In genomic region chr15:40843183-40843884, GRCh38 we compare ENCODE assay signal across 9 cellular contexts. TPM values are rescaled to one million over a fixed set of nuclear protein-coding genes. Genes with fewer than 3 reads are reported as not detected.
A peak's percentile ranks its signal among the peaks of the same experiment; 100 is the strongest.
DNase-seq lines count a peak whose midpoint lies in the region; ATAC-seq lines count a peak whose summit lies in the region.
"Had no signal": no experiment of that assay in that cellular context is flagged by ENCODE, and none has a peak within 500 bp of the region (broad histone marks: within the 10 kb centered on the region; RNA-seq: fewer than 3 reads in every experiment).

No MANE protein-coding gene starts in this region.

- no peak for ATAC-seq in stimulated activated memory B cell treated with anti-CD40 and anti-IgM and Interleukin-4, amounts not matched to agents 10 μg/mL and 1 μg/mL and 100 μg/mL, for 72 hours
- no peak for ATAC-seq in HG03457 (IDR thresholded peaks at IDR 0.05; ENCODE audit: unreplicated experiment)

- H3K27ac Mint-ChIP-seq in activated T-helper 2 cell treated with anti-CD3 and anti-CD28 coated beads, Interferon-gamma antibody, Interleukin-2, Interleukin-4, amounts not matched to agents 10 μg/mL and 5 μg/mL and 100 μg/mL, durations not matched to agents 14 hours and 24 hours and 36 hours = no peak overlapping the region
- peak overlapping the region; percentile 54 for H3K27ac Mint-ChIP-seq in stimulated activated memory B cell treated with anti-CD40 and anti-IgM and Interleukin-4, amounts not matched to agents 10 μg/mL and 1 μg/mL and 100 μg/mL, for 72 hours

- H3K9me3 Mint-ChIP-seq in activated T-helper 2 cell treated with anti-CD3 and anti-CD28 coated beads, Interferon-gamma antibody, Interleukin-2, Interleukin-4, amounts not matched to agents 10 μg/mL and 5 μg/mL and 100 μg/mL, durations not matched to agents 14 hours and 24 hours and 36 hours = no peaks in the 10 kb centered on the region
- no peaks in the 10 kb centered on the region for H3K9me3 Mint-ChIP-seq in stimulated activated memory B cell treated with anti-CD40 and anti-IgM and Interleukin-4, amounts not matched to agents 10 μg/mL and 1 μg/mL and 100 μg/mL, for 72 hours

- DNase-seq in NCI-H345 (lab: John Stamatoyannopoulos, UW) (peak; percentile 9), NCI-H345 treated with DMSO at 0.1 percent for 48 hours (lab: John Stamatoyannopoulos, UW; ENCODE audit: unreplicated experiment) (no peak), kidney tubule cell (ENCODE audit: low spot score) (peak; percentile 30), DMS79 (lab: John Stamatoyannopoulos, UW) (no peak)
- no peak for DNase-seq in activated T-helper 2 cell treated with anti-CD3 and anti-CD28 coated beads, Interferon-gamma antibody, Interleukin-2, Interleukin-4, amounts not matched to agents 10 μg/mL and 5 μg/mL and 100 μg/mL, durations not matched to agents 14 hours and 24 hours and 36 hours (ENCODE audit: low spot score)
- no peak for DNase-seq in stimulated activated CD8-positive, alpha-beta memory T cell treated with anti-CD3 and anti-CD28 coated beads, Interleukin-4, amount 100 ng/mL, for 48 hours
- DNase-seq: NCI-H1105 had no signal

- peaks cover 24% of the 10 kb centered on the region for H3K27me3 Mint-ChIP-seq in activated T-helper 2 cell treated with anti-CD3 and anti-CD28 coated beads, Interferon-gamma antibody, Interleukin-2, Interleukin-4, amounts not matched to agents 10 μg/mL and 5 μg/mL and 100 μg/mL, durations not matched to agents 14 hours and 24 hours and 36 hours (ENCODE audit: low read depth)
- no peaks in the 10 kb centered on the region for H3K27me3 Mint-ChIP-seq in stimulated activated memory B cell treated with anti-CD40 and anti-IgM and Interleukin-4, amounts not matched to agents 10 μg/mL and 1 μg/mL and 100 μg/mL, for 72 hours

- peaks cover 21% of the 10 kb centered on the region for H3K4me1 Mint-ChIP-seq in activated T-helper 2 cell treated with anti-CD3 and anti-CD28 coated beads, Interferon-gamma antibody, Interleukin-2, Interleukin-4, amounts not matched to agents 10 μg/mL and 5 μg/mL and 100 μg/mL, durations not matched to agents 14 hours and 24 hours and 36 hours (ENCODE audit: low read depth)
- H3K4me1 Mint-ChIP-seq in stimulated activated memory B cell treated with anti-CD40 and anti-IgM and Interleukin-4, amounts not matched to agents 10 μg/mL and 1 μg/mL and 100 μg/mL, for 72 hours = peaks cover 39% of the 10 kb centered on the region

- H3K4me3 Mint-ChIP-seq in activated T-helper 2 cell treated with anti-CD3 and anti-CD28 coated beads, Interferon-gamma antibody, Interleukin-2, Interleukin-4, amounts not matched to agents 10 μg/mL and 5 μg/mL and 100 μg/mL, durations not matched to agents 14 hours and 24 hours and 36 hours (ENCODE audit: low read depth) = peak overlapping the region; percentile 74
- peak overlapping the region; percentile 76 for H3K4me3 Mint-ChIP-seq in stimulated activated memory B cell treated with anti-CD40 and anti-IgM and Interleukin-4, amounts not matched to agents 10 μg/mL and 1 μg/mL and 100 μg/mL, for 72 hours

- peaks cover 7% of the 10 kb centered on the region for H3K36me3 Mint-ChIP-seq in activated T-helper 2 cell treated with anti-CD3 and anti-CD28 coated beads, Interferon-gamma antibody, Interleukin-2, Interleukin-4, amounts not matched to agents 10 μg/mL and 5 μg/mL and 100 μg/mL, durations not matched to agents 14 hours and 24 hours and 36 hours (ENCODE audit: low read depth)
- H3K36me3 Mint-ChIP-seq in stimulated activated memory B cell treated with anti-CD40 and anti-IgM and Interleukin-4, amounts not matched to agents 10 μg/mL and 1 μg/mL and 100 μg/mL, for 72 hours = no peaks in the 10 kb centered on the region

- intact Hi-C loops in activated T-helper 2 cell treated with anti-CD3 and anti-CD28 coated beads, Interferon-gamma antibody, Interleukin-2, Interleukin-4, amounts not matched to agents 10 μg/mL and 5 μg/mL and 100 μg/mL, durations not matched to agents 14 hours and 24 hours and 36 hours (cut with micrococcal nuclease) = no loop called here

RNA-seq across cellular contexts. Expression of gene SPINT1, which starts 0.5 kb away (rescaled TPM):
- 22.5 and 24.5 TPM in 2 replicates for total RNA-seq in activated T-helper 2 cell treated with anti-CD3 and anti-CD28 coated beads, Interferon-gamma antibody, Interleukin-2, Interleukin-4, amounts not matched to agents 10 μg/mL and 5 μg/mL and 100 μg/mL, durations not matched to agents 14 hours and 24 hours and 36 hours

RNA-seq across cellular contexts. Expression of gene PPP1R14D, which starts 14.8 kb away (rescaled TPM):
- total RNA-seq in activated T-helper 2 cell treated with anti-CD3 and anti-CD28 coated beads, Interferon-gamma antibody, Interleukin-2, Interleukin-4, amounts not matched to agents 10 μg/mL and 5 μg/mL and 100 μg/mL, durations not matched to agents 14 hours and 24 hours and 36 hours = not detected in 2 replicates

RNA-seq across cellular contexts. Expression of gene RHOV, which starts 30.7 kb away (rescaled TPM):
- total RNA-seq in activated T-helper 2 cell treated with anti-CD3 and anti-CD28 coated beads, Interferon-gamma antibody, Interleukin-2, Interleukin-4, amounts not matched to agents 10 μg/mL and 5 μg/mL and 100 μg/mL, durations not matched to agents 14 hours and 24 hours and 36 hours = 0.80 and 0.82 TPM in 2 replicates

RNA-seq across cellular contexts. Expression of gene DNAJC17, which starts 36.1 kb away (rescaled TPM):
- 44.4 and 48.0 TPM in 2 replicates for total RNA-seq in activated T-helper 2 cell treated with anti-CD3 and anti-CD28 coated beads, Interferon-gamma antibody, Interleukin-2, Interleukin-4, amounts not matched to agents 10 μg/mL and 5 μg/mL and 100 μg/mL, durations not matched to agents 14 hours and 24 hours and 36 hours

RNA-seq across cellular contexts. Expression of gene ZFYVE19, which starts 36.4 kb away (rescaled TPM):
- 37.6 and 39.3 TPM in 2 replicates for total RNA-seq in activated T-helper 2 cell treated with anti-CD3 and anti-CD28 coated beads, Interferon-gamma antibody, Interleukin-2, Interleukin-4, amounts not matched to agents 10 μg/mL and 5 μg/mL and 100 μg/mL, durations not matched to agents 14 hours and 24 hours and 36 hours

Comparison
In these comparisons a context has a peak if more than half of its experiments do, and no peak if none do; other contexts are left out.
1. DNase-seq: peak in NCI-H345 (single experiment) and kidney tubule cell (single experiment); none in NCI-H345 treated with DMSO at 0.1 percent for 48 hours (single experiment), activated T-helper 2 cell treated with anti-CD3 and anti-CD28 coated beads, Interferon-gamma antibody, Interleukin-2, Interleukin-4, amounts not matched to agents 10 μg/mL and 5 μg/mL and 100 μg/mL, durations not matched to agents 14 hours and 24 hours and 36 hours (single experiment), DMS79 (single experiment) and stimulated activated CD8-positive, alpha-beta memory T cell treated with anti-CD3 and anti-CD28 coated beads, Interleukin-4, amount 100 ng/mL, for 48 hours (single experiment).